In the genomic region with DNA sequence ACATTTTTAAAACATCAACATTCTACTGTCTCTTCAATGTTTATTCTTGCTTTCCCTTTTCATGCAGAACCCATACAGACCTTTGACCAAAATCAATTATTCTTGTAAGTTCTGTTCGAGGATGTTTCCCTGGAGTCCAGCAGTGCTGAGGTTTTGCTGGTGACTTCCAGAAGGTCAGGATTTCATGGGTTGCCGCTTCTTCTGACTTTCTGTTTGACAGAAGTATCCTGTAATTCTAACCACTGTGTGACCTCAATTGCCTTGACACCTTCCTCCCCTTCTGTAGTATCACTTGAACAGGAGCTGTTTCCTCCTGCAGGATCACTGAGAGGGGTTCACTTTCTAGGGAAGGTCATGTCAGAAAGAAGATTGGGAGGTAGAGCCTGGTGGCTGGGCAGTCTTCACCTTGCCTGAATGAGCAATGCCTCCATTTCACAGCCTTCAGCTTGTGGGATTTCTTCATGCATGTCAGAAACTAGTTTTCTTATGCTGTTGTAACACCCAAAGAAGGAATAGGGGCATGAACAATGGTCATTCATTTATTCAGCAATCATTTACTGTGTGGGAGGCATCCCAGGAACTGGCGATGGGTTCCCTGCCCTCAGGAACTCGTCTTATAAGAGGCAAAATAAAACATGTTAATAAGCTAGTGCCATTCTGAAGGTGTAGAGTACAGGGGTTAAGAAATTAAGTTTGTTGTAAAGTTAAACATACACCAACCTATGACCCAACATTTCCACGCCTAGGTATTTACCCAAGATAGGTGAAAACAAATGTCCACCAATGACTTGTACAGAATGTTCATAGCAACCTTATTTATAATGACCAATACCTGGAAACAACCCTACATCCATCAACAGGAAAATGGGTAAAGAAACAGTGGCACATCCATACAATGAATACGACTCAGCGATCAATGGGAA, we compare ENCODE assay signal across 2 cellular contexts.
TF ChIP-seq lines count a peak whose summit lies in the region.

No MANE protein-coding gene starts in this region.

TF ChIP-seq in SK-N-SH, 30 proteins besides CTCF, POLR2A, EP300 and RAD21:
- no peak for TF ChIP-seq REST (IDR thresholded peaks at IDR 0.05; ENCODE audit: low read depth, low read length)
- no peak for TF ChIP-seq SIN3A (IDR thresholded peaks at IDR 0.05; ENCODE audit: borderline replicate concordance, low read depth, low read length)
- no peak for TF ChIP-seq TCF12 (IDR thresholded peaks at IDR 0.05)
- no peak for TF ChIP-seq USF1 (IDR thresholded peaks at IDR 0.05; ENCODE audit: borderline replicate concordance, low read depth)
- no peak for TF ChIP-seq RXRA (IDR thresholded peaks at IDR 0.05; ENCODE audit: borderline replicate concordance, low read depth)
- no peak for TF ChIP-seq YY1 (IDR thresholded peaks at IDR 0.05; ENCODE audit: low read depth)
- no peak for TF ChIP-seq IRF3 (IDR thresholded peaks at IDR 0.05; ENCODE audit: low read depth, low read length)
- TF ChIP-seq MAX (IDR thresholded peaks at IDR 0.05; ENCODE audit: low read depth), result no peak
- TF ChIP-seq TAF1 (IDR thresholded peaks at IDR 0.05; ENCODE audit: borderline replicate concordance, low read depth, low read length), result no peak
- TF ChIP-seq MXI1 (IDR thresholded peaks at IDR 0.05; ENCODE audit: low read depth, low read length), result no peak
- TF ChIP-seq, protein P1, sequence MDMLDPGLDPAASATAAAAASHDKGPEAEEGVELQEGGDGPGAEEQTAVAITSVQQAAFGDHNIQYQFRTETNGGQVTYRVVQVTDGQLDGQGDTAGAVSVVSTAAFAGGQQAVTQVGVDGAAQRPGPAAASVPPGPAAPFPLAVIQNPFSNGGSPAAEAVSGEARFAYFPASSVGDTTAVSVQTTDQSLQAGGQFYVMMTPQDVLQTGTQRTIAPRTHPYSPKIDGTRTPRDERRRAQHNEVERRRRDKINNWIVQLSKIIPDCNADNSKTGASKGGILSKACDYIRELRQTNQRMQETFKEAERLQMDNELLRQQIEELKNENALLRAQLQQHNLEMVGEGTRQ (IDR thresholded peaks at IDR 0.05; ENCODE audit: borderline replicate concordance, low read depth, low read length), result no peak
- TF ChIP-seq FOXJ3 (CRISPR knock-in tag; IDR thresholded peaks at IDR 0.05), result no peak
- TF ChIP-seq CHD2 (IDR thresholded peaks at IDR 0.05; ENCODE audit: low read length, partially characterized antibody), result no peak
- TF ChIP-seq TEAD4 (IDR thresholded peaks at IDR 0.05; ENCODE audit: borderline replicate concordance, insufficient read depth), result no peak
- TF ChIP-seq, protein P2, sequence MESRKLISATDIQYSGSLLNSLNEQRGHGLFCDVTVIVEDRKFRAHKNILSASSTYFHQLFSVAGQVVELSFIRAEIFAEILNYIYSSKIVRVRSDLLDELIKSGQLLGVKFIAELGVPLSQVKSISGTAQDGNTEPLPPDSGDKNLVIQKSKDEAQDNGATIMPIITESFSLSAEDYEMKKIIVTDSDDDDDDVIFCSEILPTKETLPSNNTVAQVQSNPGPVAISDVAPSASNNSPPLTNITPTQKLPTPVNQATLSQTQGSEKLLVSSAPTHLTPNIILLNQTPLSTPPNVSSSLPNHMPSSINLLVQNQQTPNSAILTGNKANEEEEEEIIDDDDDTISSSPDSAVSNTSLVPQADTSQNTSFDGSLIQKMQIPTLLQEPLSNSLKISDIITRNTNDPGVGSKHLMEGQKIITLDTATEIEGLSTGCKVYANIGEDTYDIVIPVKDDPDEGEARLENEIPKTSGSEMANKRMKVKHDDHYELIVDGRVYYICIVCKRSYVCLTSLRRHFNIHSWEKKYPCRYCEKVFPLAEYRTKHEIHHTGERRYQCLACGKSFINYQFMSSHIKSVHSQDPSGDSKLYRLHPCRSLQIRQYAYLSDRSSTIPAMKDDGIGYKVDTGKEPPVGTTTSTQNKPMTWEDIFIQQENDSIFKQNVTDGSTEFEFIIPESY (IDR thresholded peaks at IDR 0.05; ENCODE audit: borderline replicate concordance, low read depth), result no peak
- TF ChIP-seq ELF1 (IDR thresholded peaks at IDR 0.05), result no peak
- no peak for TF ChIP-seq RCOR1 (IDR thresholded peaks at IDR 0.05; ENCODE audit: low read length)

TF ChIP-seq in SK-N-SH treated with all-trans-retinoic acid at 6 μM for 48 hours, 23 proteins besides CTCF, POLR2A, EP300 and RAD21 (continued from another document):
- TF ChIP-seq ESRRG (CRISPR knock-in tag; IDR thresholded peaks at IDR 0.05), result no peak
- TF ChIP-seq ZFP3 (CRISPR knock-in tag; IDR thresholded peaks at IDR 0.05), result no peak
- no peak for TF ChIP-seq PATZ1 (CRISPR knock-in tag; IDR thresholded peaks at IDR 0.05; ENCODE audit: borderline replicate concordance)
- no peak for TF ChIP-seq CSRNP3 (CRISPR knock-in tag; IDR thresholded peaks at IDR 0.05)
- no peak for TF ChIP-seq ZC3H10 (CRISPR knock-in tag; IDR thresholded peaks at IDR 0.05)
